In genomic region chr5:32116574-32117313, GRCh38 we compare ENCODE assay signal across 14 cellular contexts. TPM values are rescaled to one million over a fixed set of nuclear protein-coding genes. Genes with fewer than 3 reads are reported as not detected.
DNase-seq lines count a peak whose midpoint lies in the region; ATAC-seq and TF ChIP-seq lines count a peak whose summit lies in the region.
"Had no signal": no experiment of that assay in that cellular context is flagged by ENCODE, and none has a peak within 500 bp of the region (broad histone marks: within the 10 kb centered on the region; RNA-seq: fewer than 3 reads in every experiment).

No MANE protein-coding gene starts in this region.

- H3K4me3 Mint-ChIP-seq in activated naive CD4-positive, alpha-beta T cell treated with anti-CD3 and anti-CD28 coated beads, Interleukin-2, amount 50 U/mL, for 24 hours, result peak overlapping the region; percentile 77
- no peak overlapping the region for H3K4me3 Mint-ChIP-seq in T-helper 17 cell
- peak overlapping the region; percentile 56 for H3K4me3 Mint-ChIP-seq in stimulated activated naive CD8-positive, alpha-beta T cell treated with anti-CD3 and anti-CD28 coated beads, Interleukin-15, Interleukin-2, amounts not matched to agents 100 ng/mL and 50 ng/mL, for 24 hours
- H3K4me3 Mint-ChIP-seq: nephron progenitor cell had no signal

- TF ChIP-seq CTCF in fibroblast of mammary gland (conservative IDR thresholded peaks at IDR 0.05; ENCODE audit: control insufficient read depth, insufficient read depth, low read depth, low read length), result no peak

- no peaks in the 10 kb centered on the region for H3K9me3 ChIP-seq in T-helper 17 cell (ENCODE audit: control insufficient read depth, low read length, poor library complexity, severe bottlenecking)
- H3K9me3 ChIP-seq: left ventricle myocardium inferior had no signal

- peak overlapping the region; percentile 70 for H3K27ac Mint-ChIP-seq in activated naive CD4-positive, alpha-beta T cell treated with anti-CD3 and anti-CD28 coated beads, Interleukin-2, amount 50 U/mL, for 24 hours
- H3K27ac Mint-ChIP-seq in T-helper 17 cell, result peak overlapping the region; percentile 74
- peak overlapping the region; percentile 98 for H3K27ac Mint-ChIP-seq in stimulated activated naive CD8-positive, alpha-beta T cell treated with anti-CD3 and anti-CD28 coated beads, Interleukin-15, Interleukin-2, amounts not matched to agents 100 ng/mL and 50 ng/mL, for 24 hours

- no peak for DNase-seq in activated naive CD4-positive, alpha-beta T cell treated with Interleukin-2 at 50 U/mL for 16 hours
- DNase-seq in T-helper 17 cell (no peak), fibroblast of mammary gland (ENCODE audit: low read depth) (peak; percentile 17), COLO668 (lab: John Stamatoyannopoulos, UW; ENCODE audit: unreplicated experiment) (no peak), inferior parietal cortex (ENCODE audit: extremely low spot score) (no peak)
- DNase-seq: dorsolateral prefrontal cortex, left ventricle myocardium inferior, MV-4-11, NCI-H2081 treated with DMSO at 0.1 percent for 48 hours, NCI-H748 treated with DMSO at 0.1 percent for 48 hours, nephron progenitor cell had no signal

- no peaks in the 10 kb centered on the region for H3K9me3 Mint-ChIP-seq in activated naive CD4-positive, alpha-beta T cell treated with anti-CD3 and anti-CD28 coated beads, Interleukin-2, amount 50 U/mL, for 24 hours
- H3K9me3 Mint-ChIP-seq in stimulated activated naive CD8-positive, alpha-beta T cell treated with anti-CD3 and anti-CD28 coated beads, Interleukin-15, Interleukin-2, amounts not matched to agents 100 ng/mL and 50 ng/mL, for 24 hours, result peaks cover 4% of the 10 kb centered on the region
- H3K9me3 Mint-ChIP-seq: nephron progenitor cell had no signal

- no peak overlapping the region for H3K4me3 ChIP-seq in fibroblast of mammary gland (ENCODE audit: control insufficient read depth, low read depth, low read length)
- H3K4me3 ChIP-seq: dorsolateral prefrontal cortex, left ventricle myocardium inferior had no signal

- H3K27me3 Mint-ChIP-seq in activated naive CD4-positive, alpha-beta T cell treated with anti-CD3 and anti-CD28 coated beads, Interleukin-2, amount 50 U/mL, for 24 hours, result no peaks in the 10 kb centered on the region
- no peaks in the 10 kb centered on the region for H3K27me3 Mint-ChIP-seq in T-helper 17 cell
- H3K27me3 Mint-ChIP-seq in stimulated activated naive CD8-positive, alpha-beta T cell treated with anti-CD3 and anti-CD28 coated beads, Interleukin-15, Interleukin-2, amounts not matched to agents 100 ng/mL and 50 ng/mL, for 24 hours, result no peaks in the 10 kb centered on the region

- H3K4me1 Mint-ChIP-seq in activated naive CD4-positive, alpha-beta T cell treated with anti-CD3 and anti-CD28 coated beads, Interleukin-2, amount 50 U/mL, for 24 hours, result peaks cover 45% of the 10 kb centered on the region
- H3K4me1 Mint-ChIP-seq in T-helper 17 cell, result peaks cover 22% of the 10 kb centered on the region
- H3K4me1 Mint-ChIP-seq in stimulated activated naive CD8-positive, alpha-beta T cell treated with anti-CD3 and anti-CD28 coated beads, Interleukin-15, Interleukin-2, amounts not matched to agents 100 ng/mL and 50 ng/mL, for 24 hours (ENCODE audit: low read depth), result peaks cover 48% of the 10 kb centered on the region
- H3K4me1 Mint-ChIP-seq: nephron progenitor cell had no signal

- peaks cover 28% of the 10 kb centered on the region for H3K36me3 Mint-ChIP-seq in activated naive CD4-positive, alpha-beta T cell treated with anti-CD3 and anti-CD28 coated beads, Interleukin-2, amount 50 U/mL, for 24 hours
- H3K36me3 Mint-ChIP-seq in T-helper 17 cell (ENCODE audit: low read depth), result peaks cover 10% of the 10 kb centered on the region
- peaks cover 62% of the 10 kb centered on the region for H3K36me3 Mint-ChIP-seq in stimulated activated naive CD8-positive, alpha-beta T cell treated with anti-CD3 and anti-CD28 coated beads, Interleukin-15, Interleukin-2, amounts not matched to agents 100 ng/mL and 50 ng/mL, for 24 hours (ENCODE audit: low read depth)

- ATAC-seq in T-helper 17 cell (no peak), HG02870 (IDR thresholded peaks at IDR 0.05; ENCODE audit: unreplicated experiment) (no peak)

RNA-seq across cellular contexts. Expression of gene GOLPH3, which starts 57.4 kb away (rescaled TPM):
- 10 to 100 TPM; 59.1 to 61.9 TPM for total RNA-seq in T-helper 17 cell
